Comparison of ENCODE assay signal across 14 cellular contexts in genomic region chr5:168215646-168216045, GRCh38.
"Had no signal": no experiment of that assay in that cellular context is flagged by ENCODE, and none has a peak within 500 bp of the region (broad histone marks: within the 10 kb centered on the region; RNA-seq: fewer than 3 reads in every experiment).

No MANE protein-coding gene starts in this region.

- H3K9me3 ChIP-seq: esophagus muscularis mucosa, pancreas, stomach, uterus had no signal

- FAIRE-seq: pancreas had no signal

- H3K36me3 ChIP-seq: esophagus muscularis mucosa, pancreas, stomach, uterus had no signal

- DNase-seq: activated CD4-positive, alpha-beta T cell treated with anti-CD3 and anti-CD28 coated beads, Interleukin-2, amount 10 ng/mL, durations not matched to agents 7 days and 5 days; activated CD8-positive, alpha-beta memory T cell treated with anti-CD3 and anti-CD28 coated beads, Interleukin-2, amount 50 U/mL, for 48 hours; activated gamma-delta T cell treated with Interleukin-2 at 50 U/mL for 16 hours; amniotic stem cell; islet precursor cell; mammary epithelial cell; naive thymus-derived CD4-positive, alpha-beta T cell; pancreas; stimulated activated CD4-positive, alpha-beta T cell treated with anti-CD3 and anti-CD28 coated beads, Interleukin-1b, Interleukin-23, amount 100 ng/mL, for 48 hours; stomach; uterus had no signal

- H3K4me1 ChIP-seq: pancreas, uterus had no signal

- H3K27me3 ChIP-seq: pancreas, stomach, uterus had no signal

- H3K4me3 ChIP-seq: esophagus muscularis mucosa, pancreas, stomach, uterus had no signal

- H3K27ac ChIP-seq: esophagus muscularis mucosa, pancreas, stomach, uterus had no signal

- ATAC-seq: left lobe of liver; naive thymus-derived CD4-positive, alpha-beta T cell; pancreas; sciatic nerve had no signal
